In the genomic region with DNA sequence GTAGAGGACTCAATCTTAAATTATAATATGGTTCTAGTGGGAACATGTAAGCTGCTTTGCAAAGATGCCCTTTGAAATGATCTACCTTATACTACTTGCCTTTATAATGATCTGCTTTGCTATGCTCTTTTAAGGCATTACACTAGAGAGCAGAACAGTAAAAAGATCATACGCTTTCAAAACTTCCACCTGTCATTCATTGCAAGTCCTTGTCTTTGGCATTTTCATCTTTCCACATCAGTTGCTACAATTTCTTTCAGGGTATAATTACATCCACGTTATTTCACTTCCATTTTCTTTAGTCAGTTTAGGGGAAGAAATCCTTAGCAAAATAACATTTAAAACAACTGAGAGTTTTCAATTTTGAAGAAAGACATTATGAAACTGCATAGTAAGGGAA, we compare ENCODE assay signal across 3 cellular contexts.
"Had no signal": no experiment of that assay in that cellular context is flagged by ENCODE, and none has a peak within 500 bp of the region (broad histone marks: within the 10 kb centered on the region; RNA-seq: fewer than 3 reads in every experiment).

No MANE protein-coding gene starts in this region.

- DNase-seq: GDM1, GF-D8 had no signal

- ATAC-seq: GM12878 had no signal

- H3K4me3 ChIP-seq: GM12878 had no signal
